ENCODE assay signal across 8 cellular contexts in genomic region chr3:15796771-15797599, GRCh38. TPM values are rescaled to one million over a fixed set of nuclear protein-coding genes. Genes with fewer than 3 reads are reported as not detected.
DNase-seq lines count a peak whose midpoint lies in the region; ATAC-seq, FAIRE-seq and TF ChIP-seq lines count a peak whose summit lies in the region.

No MANE protein-coding gene starts in this region.

- no peaks in the 10 kb centered on the region for H3K27me3 ChIP-seq in stomach smooth muscle (ENCODE audit: control insufficient read depth in 1 of 2, insufficient read depth in 2 of 2, low read length in 2 of 2)

- peak overlapping the region; percentile 61 for H3K4me3 ChIP-seq in choroid plexus epithelial cell (ENCODE audit: low read depth, low read length)
- peak overlapping the region; percentile 64 to 70 for H3K4me3 ChIP-seq in stomach smooth muscle (ENCODE audit: low read length in 2 of 2)

- no peaks in the 10 kb centered on the region for H3K36me3 ChIP-seq in stomach smooth muscle (ENCODE audit: control insufficient read depth in 2 of 2, insufficient read depth in 2 of 2, low read length in 2 of 2)

- no peaks in the 10 kb centered on the region for H3K9me3 ChIP-seq in stomach smooth muscle (ENCODE audit: control insufficient read depth in 2 of 2, low read length in 2 of 2)

- DNase-seq in AG20443 (ENCODE audit: low spot score) (peak; percentile 30), H54 (ENCODE audit: insufficient read length, low spot score) (no peak), RCC 7860 (ENCODE audit: low spot score) (peak; percentile 69), choroid plexus epithelial cell (ENCODE audit: low read depth) (peak; percentile 78), left colon (no peak), GM03348 (ENCODE audit: low spot score) (no peak)

- FAIRE-seq in H54 (lab: Jason Lieb, UNC): peak; percentile 95
- peak; percentile 72 for FAIRE-seq in RCC 7860 (lab: Jason Lieb, UNC)

- H3K27ac ChIP-seq in stomach smooth muscle (ENCODE audit: low read length): peak overlapping the region; percentile 63

- ATAC-seq in left colon (peak; percentile 41), GM19023 (IDR thresholded peaks at IDR 0.05; ENCODE audit: unreplicated experiment) (no peak)

- intact Hi-C loops in left colon (cut with DNase I, micrococcal nuclease): no loop called here

- no peak for TF ChIP-seq POLR2A in H54 (IDR thresholded peaks at IDR 0.05; ENCODE audit: low read depth, low read length)

- H3K9ac ChIP-seq in stomach smooth muscle (ENCODE audit: low read length in 2 of 2): peak overlapping the region; percentile 60 to 62

- no peak for TF ChIP-seq CTCF in choroid plexus epithelial cell (conservative IDR thresholded peaks at IDR 0.05; ENCODE audit: low read depth, low read length)

- no peaks in the 10 kb centered on the region for H3K4me1 ChIP-seq in stomach smooth muscle (ENCODE audit: control insufficient read depth, insufficient read depth, low read length)

RNA-seq across cellular contexts. Expression of gene ANKRD28, which starts 0.8 kb away (rescaled TPM):
- total RNA-seq in left colon: 10 to 100 TPM; 47.0 to 49.8 TPM

Comparison
In these comparisons a context has a peak if more than half of its experiments do, and no peak if none do; other contexts are left out.
1. DNase-seq: peak in AG20443 (single experiment), RCC 7860 (single experiment) and choroid plexus epithelial cell (single experiment); none in H54 (single experiment), left colon (0 of 2) and GM03348 (single experiment).